Comparison of ENCODE assay signal across 9 cellular contexts in genomic region chr16:456891-457483, GRCh38. TPM values are rescaled to one million over a fixed set of nuclear protein-coding genes. Genes with fewer than 3 reads are reported as not detected.
DNase-seq lines count a peak whose midpoint lies in the region; TF ChIP-seq lines count a peak whose summit lies in the region.
"Had no signal": no experiment of that assay in that cellular context is flagged by ENCODE, and none has a peak within 500 bp of the region (broad histone marks: within the 10 kb centered on the region; RNA-seq: fewer than 3 reads in every experiment).

No MANE protein-coding gene starts in this region.

- H2AFZ ChIP-seq in fibroblast of lung (ENCODE audit: low read length) = no peak overlapping the region
- no peak overlapping the region for H2AFZ ChIP-seq in neural progenitor cell (replicated peaks)

- H3K4me3 ChIP-seq in AG04450 (ENCODE audit: low read depth, low read length) = peak overlapping the region; percentile 20; the same call in 1 of the 2 replicates
- H3K4me3 ChIP-seq in fibroblast of lung (replicated peaks in 1 of 4; ENCODE audit: control extremely low read depth in 1 of 4, insufficient read depth in 1 of 4, low read depth in 3 of 4, low read length in 4 of 4) = no peak overlapping the region
- H3K4me3 ChIP-seq in neural progenitor cell = no peak overlapping the region

- H3K4me2 ChIP-seq in fibroblast of lung (ENCODE audit: extremely low read depth, insufficient read depth, low read length) (peak overlapping the region; percentile 27), neural progenitor cell (no peak overlapping the region)

- DNase-seq in AG04450 (ENCODE audit: low read depth, low spot score) (no peak), NCI-H2196 treated with DMSO at 0.1 percent for 48 hours (lab: John Stamatoyannopoulos, UW; ENCODE audit: unreplicated experiment) (peak; percentile 83), fibroblast of lung (ENCODE audit: low read depth in 2 of 2) (peak; percentile 54 to 63), neural progenitor cell (ENCODE audit: low spot score) (no peak), NCI-H146 (lab: John Stamatoyannopoulos, UW) (no peak), germinal center (ENCODE audit: low spot score) (no peak), LoVo (ENCODE audit: low spot score) (no peak)
- no peak for DNase-seq in activated CD8-positive, alpha-beta memory T cell treated with anti-CD3 and anti-CD28 coated beads for 24 hours
- DNase-seq: activated T-cell treated with anti-CD3 and anti-CD28 coated beads, Interleukin-2, amount 50 U/mL, for 24 hours had no signal

- peaks cover 6% of the 10 kb centered on the region for H3K36me3 Mint-ChIP-seq in neural progenitor cell

- peaks cover 16% of the 10 kb centered on the region for H3K4me1 Mint-ChIP-seq in neural progenitor cell

- peaks cover 4% of the 10 kb centered on the region for H3K27me3 Mint-ChIP-seq in neural progenitor cell (ENCODE audit: insufficient read depth, low read depth)
- H3K27me3 Mint-ChIP-seq: activated T-cell treated with anti-CD3 and anti-CD28 coated beads, Interleukin-2, amount 50 U/mL, for 24 hours had no signal

- peaks cover 2% of the 10 kb centered on the region for H3K4me1 ChIP-seq in fibroblast of lung (ENCODE audit: control insufficient read depth, extremely low read depth, insufficient read depth, low read length)
- peaks cover 14% of the 10 kb centered on the region for H3K4me1 ChIP-seq in neural progenitor cell

- H4K20me1 ChIP-seq in fibroblast of lung (ENCODE audit: control insufficient read depth, extremely low read depth, insufficient read depth, low read length) = no peaks in the 10 kb centered on the region
- peaks cover 79% of the 10 kb centered on the region for H4K20me1 ChIP-seq in neural progenitor cell (ENCODE audit: low read depth)

- peaks cover 12% of the 10 kb centered on the region for H3F3A ChIP-seq in neural progenitor cell (ENCODE audit: low read depth)

- H3K27ac ChIP-seq in AG04450 (ENCODE audit: low read depth, low read length) = peak overlapping the region; percentile 21
- H3K27ac ChIP-seq in fibroblast of lung (ENCODE audit: insufficient read depth, low read length) = no peak overlapping the region
- H3K27ac ChIP-seq in neural progenitor cell = peak overlapping the region; percentile 4

- H3K9me3 Mint-ChIP-seq in neural progenitor cell = no peaks in the 10 kb centered on the region
- H3K9me3 Mint-ChIP-seq: activated T-cell treated with anti-CD3 and anti-CD28 coated beads, Interleukin-2, amount 50 U/mL, for 24 hours had no signal

- no peak overlapping the region for H3K4me3 Mint-ChIP-seq in neural progenitor cell
- H3K4me3 Mint-ChIP-seq: activated T-cell treated with anti-CD3 and anti-CD28 coated beads, Interleukin-2, amount 50 U/mL, for 24 hours had no signal

- CTCF ChIA-PET in AG04450 (lab: Charles Lee) = no interaction called here

- H3K79me2 ChIP-seq in fibroblast of lung (ENCODE audit: control insufficient read depth, insufficient read depth, low read length) (no peaks in the 10 kb centered on the region), neural progenitor cell (ENCODE audit: low read depth) (peaks cover 45% of the 10 kb centered on the region)

- POLR2A ChIA-PET in AG04450 (lab: Yijun Ruan, JAX) = interaction anchor here (1.0 kb wide), 1 partner anchor 33 kb away, joined by 3 read pairs; no protein-coding TSS in a partner anchor

- H3K9ac ChIP-seq in fibroblast of lung (ENCODE audit: insufficient read depth, low read length) = no peak overlapping the region
- no peak overlapping the region for H3K9ac ChIP-seq in neural progenitor cell

- H3K27ac Mint-ChIP-seq in neural progenitor cell = peak overlapping the region; percentile 35

- H3K36me3 ChIP-seq in fibroblast of lung (ENCODE audit: control insufficient read depth, insufficient read depth, low read length) (no peaks in the 10 kb centered on the region), neural progenitor cell (no peaks in the 10 kb centered on the region)

- H3K9me3 ChIP-seq in AG04450 (ENCODE audit: control insufficient read depth, insufficient read depth, low read length) (no peaks in the 10 kb centered on the region; the same call in 1 of the 2 replicates), fibroblast of lung (ENCODE audit: control insufficient read depth, insufficient read depth, low read depth, low read length) (no peaks in the 10 kb centered on the region), neural progenitor cell (ENCODE audit: low read depth) (no peaks in the 10 kb centered on the region)

- TF ChIP-seq CTCF in AG04450 (IDR thresholded peaks at IDR 0.05; ENCODE audit: low read depth, low read length) (no peak), fibroblast of lung (conservative IDR thresholded peaks at IDR 0.05 in 1 of 2, IDR thresholded peaks at IDR 0.05 in 1 of 2; ENCODE audit: low read depth in 1 of 2, low read length in 2 of 2) (no peak), neural progenitor cell (IDR thresholded peaks at IDR 0.05) (no peak)

- no peaks in the 10 kb centered on the region for H3K27me3 ChIP-seq in AG04450 (ENCODE audit: control insufficient read depth, insufficient read depth, low read length)
- no peaks in the 10 kb centered on the region for H3K27me3 ChIP-seq in fibroblast of lung (ENCODE audit: control insufficient read depth, insufficient read depth, low read length)
- no peaks in the 10 kb centered on the region for H3K27me3 ChIP-seq in neural progenitor cell

RNA-seq across cellular contexts. Expression of gene RAB11FIP3, which starts 31.5 kb away (rescaled TPM):
- 6.9 and 9.7 TPM in 2 replicates for polyA plus RNA-seq in AG04450 (2011; rRNA removed)
- 9.5 and 9.9 TPM in 2 replicates for polyA minus RNA-seq in AG04450 (2011; rRNA and poly(A)+ RNA removed)
- total RNA-seq in fibroblast of lung = 17.5 and 22.1 TPM in 2 replicates
- polyA plus RNA-seq in fibroblast of lung = 7.3 and 11.9 TPM in 2 replicates
- polyA plus RNA-seq in fibroblast of lung (2012) = 20.5 and 29.2 TPM in 2 replicates
- polyA minus RNA-seq in fibroblast of lung (ENCODE audit: low replicate concordance) = 17.1 and 23.5 TPM in 2 replicates
- total RNA-seq in neural progenitor cell (ENCODE audit: low replicate concordance) = 15.5 and 45.2 TPM in 2 replicates

RNA-seq across cellular contexts. Expression of gene DECR2, which starts 55.3 kb away (rescaled TPM):
- polyA plus RNA-seq in AG04450 (2011; rRNA removed) = 11.6 and 16.0 TPM in 2 replicates
- 7.1 and 10.6 TPM in 2 replicates for polyA minus RNA-seq in AG04450 (2011; rRNA and poly(A)+ RNA removed)
- total RNA-seq in fibroblast of lung = 6.4 and 12.1 TPM in 2 replicates
- 10.8 and 12.0 TPM in 2 replicates for polyA plus RNA-seq in fibroblast of lung
- 19.1 and 20.9 TPM in 2 replicates for polyA plus RNA-seq in fibroblast of lung (2012)
- 9.7 and 25.1 TPM in 2 replicates for polyA minus RNA-seq in fibroblast of lung (ENCODE audit: low replicate concordance)
- total RNA-seq in neural progenitor cell (ENCODE audit: low replicate concordance) = 7.1 and 24.3 TPM in 2 replicates

RNA-seq across cellular contexts. Expression of gene NME4, which starts 60.0 kb away (rescaled TPM):
- 156 and 198 TPM in 2 replicates for polyA plus RNA-seq in AG04450 (2011; rRNA removed)
- polyA minus RNA-seq in AG04450 (2011; rRNA and poly(A)+ RNA removed) = 79.2 and 129 TPM in 2 replicates
- 51.9 and 71.7 TPM in 2 replicates for total RNA-seq in fibroblast of lung
- 114 and 121 TPM in 2 replicates for polyA plus RNA-seq in fibroblast of lung
- 234 and 273 TPM in 2 replicates for polyA plus RNA-seq in fibroblast of lung (2012)
- 62.2 and 122 TPM in 2 replicates for polyA minus RNA-seq in fibroblast of lung (ENCODE audit: low replicate concordance)
- total RNA-seq in neural progenitor cell (ENCODE audit: low replicate concordance) = 93.3 and 236 TPM in 2 replicates

Comparison
In these comparisons a context has a peak if more than half of its experiments do, and no peak if none do; other contexts are left out.
1. DNase-seq: peak in NCI-H2196 treated with DMSO at 0.1 percent for 48 hours (single experiment) and fibroblast of lung (2 of 2); none in AG04450 (single experiment), neural progenitor cell (single experiment), NCI-H146 (single experiment), germinal center (single experiment), LoVo (single experiment) and activated CD8-positive, alpha-beta memory T cell treated with anti-CD3 and anti-CD28 coated beads for 24 hours (single experiment).